8 cellular contexts compared by ENCODE assay signal in genomic region chr19:5547881-5548280, GRCh38. TPM values are rescaled to one million over a fixed set of nuclear protein-coding genes. Genes with fewer than 3 reads are reported as not detected.
DNase-seq lines count a peak whose midpoint lies in the region; ATAC-seq and TF ChIP-seq lines count a peak whose summit lies in the region.

No MANE protein-coding gene starts in this region.

- H3K36me3 ChIP-seq in A673 (ENCODE audit: insufficient read depth, low read length, poor library complexity, severe bottlenecking): no peaks in the 10 kb centered on the region
- H3K36me3 ChIP-seq in mammary epithelial cell (ENCODE audit: insufficient read depth, low read length): no peaks in the 10 kb centered on the region

- peak; percentile 83 for TF ChIP-seq CTCF in A673 (conservative IDR thresholded peaks at IDR 0.05; ENCODE audit: low read depth, low read length)
- TF ChIP-seq CTCF in mammary epithelial cell (conservative IDR thresholded peaks at IDR 0.05 in 1 of 2, IDR thresholded peaks at IDR 0.05 in 1 of 2; ENCODE audit: extremely low read depth in 1 of 2, insufficient read depth in 1 of 2, low read depth in 1 of 2, low read length in 2 of 2): peak; percentile 81 to 87
- TF ChIP-seq CTCF in nephron (IDR thresholded peaks at IDR 0.05; ENCODE audit: unreplicated experiment in 3 of 3): peak; percentile 12 to 45 (median 37)

- no peaks in the 10 kb centered on the region for H3K79me2 ChIP-seq in mammary epithelial cell (ENCODE audit: insufficient read depth, low read length)

- in situ Hi-C loops in G401 (cut with HindIII; ENCODE audit: low sequenced_read_pairs): no loop called here
- in situ Hi-C loops in mammary epithelial cell (cut with MboI; ENCODE audit: low sequenced_read_pairs in 2 of 2): no loop called here

- no peaks in the 10 kb centered on the region for H3K4me1 ChIP-seq in A673 (ENCODE audit: insufficient read depth, low read length, poor library complexity, severe bottlenecking)
- no peaks in the 10 kb centered on the region for H3K4me1 ChIP-seq in mammary epithelial cell (ENCODE audit: insufficient read depth, low read length)

- intact Hi-C loops in A673 (cut with micrococcal nuclease; ENCODE audit: unreplicated experiment) (loop anchor here (1.0 kb wide), 1 partner anchor 30 kb away; no protein-coding TSS in a partner anchor), mammary epithelial cell (cut with micrococcal nuclease) (loop anchor here (1.0 to 5.0 kb wide), 3 partner anchors 30 to 499 kb away; no protein-coding TSS in a partner anchor)

- POLR2A ChIA-PET in A673 (lab: Charles Lee; ENCODE audit: low non-redundant PET): interaction anchor here (0.6 kb wide), 1 partner anchor 1555 kb away, joined by 4 read pairs; no protein-coding TSS in a partner anchor

- BruUV-seq in A673 (replicated peaks; lab: Mats Ljungman, UMichigan): no TSS peak
- no TSS peak for BruUV-seq in mammary epithelial cell (replicated peaks; lab: Mats Ljungman, UMichigan)

- no peaks in the 10 kb centered on the region for H3K9me3 ChIP-seq in A673 (ENCODE audit: low read depth, low read length, poor library complexity, severe bottlenecking)
- H3K9me3 ChIP-seq in mammary epithelial cell (replicated peaks; ENCODE audit: insufficient read depth, low read length): no peaks in the 10 kb centered on the region

- H3K27me3 ChIP-seq in A673 (replicated peaks; ENCODE audit: insufficient read depth, low read depth, low read length, poor library complexity) (no peaks in the 10 kb centered on the region), mammary epithelial cell (ENCODE audit: insufficient read depth, low read length) (no peaks in the 10 kb centered on the region)

- DNase-seq in A673 (ENCODE audit: low spot score) (peak; percentile 77), G401 (ENCODE audit: low spot score) (peak; percentile 22), NCI-H510A treated with DMSO at 0.1 percent for 48 hours (lab: John Stamatoyannopoulos, UW) (peak; percentile 76), mammary epithelial cell (peak; percentile 46), HK-2 (ENCODE audit: unreplicated experiment) (no peak)
- DNase-seq in activated CD4-positive, CD25-positive, alpha-beta regulatory T cell (lab: John Stamatoyannopoulos, UW): no peak

- no peak overlapping the region for H3K4me2 ChIP-seq in mammary epithelial cell (ENCODE audit: insufficient read depth, low read depth, low read length)

- H2AFZ ChIP-seq in mammary epithelial cell (ENCODE audit: low read depth, low read length): no peak overlapping the region

- CTCF ChIA-PET in A673 (lab: Charles Lee) (interaction anchor here (0.6 to 1.0 kb wide), 3 partner anchors 13 to 91 kb away, joined by 3 to 7 read pairs (median 4); partner anchors contain the start of genes SAFB and SAFB2), mammary epithelial cell (lab: Charles Lee; ENCODE audit: low non-redundant PET) (interaction anchor here (0.5 to 0.7 kb wide), 2 partner anchors 29 to 32 kb away, joined by 3 to 4 read pairs; no protein-coding TSS in a partner anchor)

- no peaks in the 10 kb centered on the region for H3K9me3 Mint-ChIP-seq in nephron

- no peak overlapping the region for H3K27ac Mint-ChIP-seq in nephron

- H3K36me3 Mint-ChIP-seq in nephron (ENCODE audit: low read depth): no peaks in the 10 kb centered on the region

- H3K4me1 Mint-ChIP-seq in nephron: no peaks in the 10 kb centered on the region

- H4K20me1 ChIP-seq in mammary epithelial cell (ENCODE audit: insufficient read depth, low read length): no peaks in the 10 kb centered on the region

- peaks cover 45% of the 10 kb centered on the region for H3K27me3 Mint-ChIP-seq in nephron (ENCODE audit: low read depth)

- ATAC-seq in HG02970 (IDR thresholded peaks at IDR 0.05; ENCODE audit: low FRiP score, unreplicated experiment): no peak

- no peak overlapping the region for H3K4me3 Mint-ChIP-seq in nephron

- H3K4me3 ChIP-seq in A673 (ENCODE audit: low read depth, low read length, poor library complexity, severe bottlenecking) (no peak overlapping the region), mammary epithelial cell (replicated peaks in 1 of 3; ENCODE audit: insufficient read depth in 1 of 3, low read depth in 2 of 3, low read length in 3 of 3) (no peak overlapping the region)

- H3K27ac ChIP-seq in A673 (ENCODE audit: low read depth, low read length, poor library complexity, severe bottlenecking) (no peak overlapping the region), mammary epithelial cell (ENCODE audit: insufficient read depth, low read depth, low read length) (no peak overlapping the region)

- dilution Hi-C loops in mammary epithelial cell (cut with HindIII; ENCODE audit: low sequenced_read_pairs): loop anchor here (5.0 kb wide), 2 partner anchors 34 to 46 kb away; no protein-coding TSS in a partner anchor

- 45% methylated on average over 7 of the region's 8 CpGs for WGBS in mammary epithelial cell (ENCODE audit: low coverage, missing lambda C conversion rate)

- no peak overlapping the region for H3K9ac ChIP-seq in mammary epithelial cell (ENCODE audit: insufficient read depth, low read length)

RNA-seq across cellular contexts. Expression of gene TINCR, which starts 19.9 kb away (rescaled TPM):
- total RNA-seq in A673 (2021) (0.34 and 0.90 TPM in 2 replicates), mammary epithelial cell (1 to 10 TPM; 4.5 to 9.9 TPM)
- not detected in 2 replicates for total RNA-seq in G401 (2014; rRNA removed; shearing (Covaris generic))
- polyA plus RNA-seq in mammary epithelial cell: 4.1 TPM
- 2.9 TPM for polyA minus RNA-seq in mammary epithelial cell

Comparison
In these comparisons a context has a peak if more than half of its experiments do, and no peak if none do; other contexts are left out.
1. DNase-seq: peak in A673 (single experiment), G401 (single experiment), NCI-H510A treated with DMSO at 0.1 percent for 48 hours (single experiment) and mammary epithelial cell (single experiment); none in activated CD4-positive, CD25-positive, alpha-beta regulatory T cell (0 of 4) and HK-2 (single experiment).
2. Peak in every context shown above with its lines, with median percentiles within 50 percentile points of each other: CTCF ChIP-seq.